26 cellular contexts compared by ENCODE assay signal in genomic region chr2:226073496-226073895, GRCh38.
"Had no signal": no experiment of that assay in that cellular context is flagged by ENCODE, and none has a peak within 500 bp of the region (broad histone marks: within the 10 kb centered on the region; RNA-seq: fewer than 3 reads in every experiment).

No MANE protein-coding gene starts in this region.

- ATAC-seq: activated naive CD4-positive, alpha-beta T cell treated with anti-CD3 and anti-CD28 coated beads, Interleukin-2, amount 50 U/mL, for 72 hours; activated naive CD8-positive, alpha-beta T cell treated with anti-CD3 and anti-CD28 coated beads, Interleukin-2, amount 50 U/mL, for 24 hours; activated T-cell treated with anti-CD3 and anti-CD28 coated beads, Interleukin-2, amount 50 U/mL, for 4 hours; body of pancreas; WTC11 had no signal

- H3K27me3 ChIP-seq: ascending aorta, body of pancreas, Peyer's patch, SJCRH30 had no signal

- H3K4me3 ChIP-seq: ascending aorta, body of pancreas, Peyer's patch, SJCRH30 had no signal

- H3K9me3 ChIP-seq: ascending aorta, body of pancreas, Peyer's patch, SJCRH30 had no signal

- H3K4me1 ChIP-seq: body of pancreas, Peyer's patch, SJCRH30 had no signal

- H3K27ac ChIP-seq: ascending aorta, body of pancreas, Peyer's patch, RWPE1, SJCRH30 had no signal

- FAIRE-seq: bronchial epithelial cell had no signal

- DNase-seq: activated CD4-positive, alpha-beta memory T cell treated with anti-CD3 and anti-CD28 coated beads for 36 hours; activated CD4-positive, alpha-beta T cell treated with anti-CD3 and anti-CD28 coated beads, Interleukin-2, amount 10 ng/mL, durations not matched to agents 7 days and 5 days; activated CD4-positive, CD25-positive, alpha-beta regulatory T cell treated with anti-CD3 and anti-CD28 coated beads, Interleukin-2, amount 50 U/mL, for 72 hours; activated CD8-positive, alpha-beta memory T cell treated with anti-CD3 and anti-CD28 coated beads for 24 hours; activated effector memory CD4-positive, alpha-beta T cell treated with anti-CD3 and anti-CD28 coated beads, Interleukin-2, amount 50 U/mL, for 16 hours; activated naive CD4-positive, alpha-beta T cell treated with Interleukin-2 at 50 U/mL for 16 hours; activated naive CD8-positive, alpha-beta T cell treated with anti-CD3 and anti-CD28 coated beads, Interleukin-2, amount 50 U/mL, for 24 hours; activated T-cell treated with anti-CD3 and anti-CD28 coated beads, Interleukin-2, amount 50 U/mL, for 4 hours; amniotic stem cell; body of pancreas; central memory CD4-positive, alpha-beta T cell; Kasumi-1; NCI-H1048; NCI-H146; NCI-H187 treated with DMSO at 0.1 percent for 48 hours; NCI-H2081 treated with DMSO at 0.1 percent for 48 hours; NCI-H446; NCI-H524; Peyer's patch; Right ventricle myocardium superior; SJCRH30 had no signal

- H3K36me3 ChIP-seq: ascending aorta, Peyer's patch, SJCRH30 had no signal
